In genomic region chr18:78776706-78777105, GRCh38 we compare ENCODE assay signal across 25 cellular contexts.
"Had no signal": no experiment of that assay in that cellular context is flagged by ENCODE, and none has a peak within 500 bp of the region (broad histone marks: within the 10 kb centered on the region; RNA-seq: fewer than 3 reads in every experiment).

No MANE protein-coding gene starts in this region.

- H3K4me1 Mint-ChIP-seq: activated naive CD4-positive, alpha-beta T cell treated with anti-CD3 and anti-CD28 coated beads, Interleukin-2, amount 50 U/mL, for 24 hours; activated naive CD8-positive, alpha-beta T cell treated with anti-CD3 and anti-CD28 coated beads, Interleukin-2, amount 50 U/mL, for 24 hours; nephron; T-helper 17 cell; WTC11 had no signal

- H3K9me3 ChIP-seq: esophagus muscularis mucosa, heart right ventricle, left ventricle myocardium inferior, ovary had no signal

- H3K27ac ChIP-seq: esophagus muscularis mucosa, foreskin keratinocyte, heart right ventricle, left ventricle myocardium inferior, ovary had no signal

- H3K27me3 Mint-ChIP-seq: activated CD8-positive, alpha-beta T cell treated with anti-CD3 and anti-CD28 coated beads for 36 hours; activated naive CD8-positive, alpha-beta T cell treated with anti-CD3 and anti-CD28 coated beads, Interleukin-2, amount 50 U/mL, for 24 hours; dendritic cell treated with granulocyte-macrophage colony-stimulating factor and Interleukin-4, amounts not matched to agents 40 ng/mL and 50 ng/mL, for 4 days had no signal

- FAIRE-seq: islet of Langerhans had no signal

- DNase-seq: activated CD4-positive, alpha-beta T cell treated with anti-CD3 and anti-CD28 coated beads for 1 hour; activated CD4-positive, alpha-beta T cell treated with anti-CD3 and anti-CD28 coated beads, Interleukin-2, amount 50 U/mL, for 1 hour; activated CD8-positive, alpha-beta T cell treated with anti-CD3 and anti-CD28 coated beads for 36 hours; activated naive CD8-positive, alpha-beta T cell treated with anti-CD3 and anti-CD28 coated beads, Interleukin-2, amount 50 U/mL, for 24 hours; activated T-cell treated with anti-CD3 and anti-CD28 coated beads, Interleukin-2, amount 50 U/mL, for 4 hours; amygdala; central memory CD4-positive, alpha-beta T cell; foreskin keratinocyte; heart right ventricle; left ventricle myocardium inferior; mesendoderm; ovary; right cardiac atrium; stimulated activated CD4-positive, alpha-beta T cell treated with anti-CD3 and anti-CD28 coated beads, Interleukin-4, amount 100 ng/mL, for 1 hour; stimulated activated naive CD8-positive, alpha-beta T cell treated with anti-CD3 and anti-CD28 coated beads, Interleukin-15, Interleukin-2, amounts not matched to agents 100 U/mL and 50 U/mL, for 24 hours; T-helper 17 cell; T1000 had no signal

- H3K27ac Mint-ChIP-seq: activated CD8-positive, alpha-beta T cell treated with anti-CD3 and anti-CD28 coated beads for 36 hours; activated naive CD4-positive, alpha-beta T cell treated with anti-CD3 and anti-CD28 coated beads, Interleukin-2, amount 50 U/mL, for 24 hours; activated naive CD8-positive, alpha-beta T cell treated with anti-CD3 and anti-CD28 coated beads, Interleukin-2, amount 50 U/mL, for 24 hours; activated T-helper 2 cell treated with anti-CD3 and anti-CD28 coated beads, Interferon-gamma antibody, Interleukin-2, Interleukin-4, amounts not matched to agents 10 μg/mL and 5 μg/mL and 100 μg/mL, durations not matched to agents 14 hours and 24 hours and 36 hours; dendritic cell treated with granulocyte-macrophage colony-stimulating factor and Interleukin-4, amounts not matched to agents 40 ng/mL and 50 ng/mL, for 4 days; nephron; T-helper 17 cell; WTC11 had no signal

- ATAC-seq: activated CD8-positive, alpha-beta T cell treated with anti-CD3 and anti-CD28 coated beads for 36 hours; activated naive CD8-positive, alpha-beta T cell treated with anti-CD3 and anti-CD28 coated beads, Interleukin-2, amount 50 U/mL, for 24 hours; activated T-cell treated with anti-CD3 and anti-CD28 coated beads, Interleukin-2, amount 50 U/mL, for 4 hours; foreskin keratinocyte; heart right ventricle; right cardiac atrium; stimulated activated naive CD8-positive, alpha-beta T cell treated with anti-CD3 and anti-CD28 coated beads, Interleukin-15, Interleukin-2, amounts not matched to agents 100 U/mL and 50 U/mL, for 24 hours; T-helper 17 cell; WTC11 had no signal

- H3K4me1 ChIP-seq: esophagus muscularis mucosa, foreskin keratinocyte, heart right ventricle, left ventricle myocardium inferior had no signal

- H3K36me3 Mint-ChIP-seq: activated naive CD4-positive, alpha-beta T cell treated with anti-CD3 and anti-CD28 coated beads, Interleukin-2, amount 50 U/mL, for 24 hours had no signal

- H3K36me3 ChIP-seq: esophagus muscularis mucosa, heart right ventricle, left ventricle myocardium inferior, ovary had no signal

- H3K27me3 ChIP-seq: foreskin keratinocyte, ovary had no signal

- H3K4me3 ChIP-seq: esophagus muscularis mucosa, heart right ventricle, left ventricle myocardium inferior, lung, ovary had no signal

- H3K4me3 Mint-ChIP-seq: activated CD8-positive, alpha-beta T cell treated with anti-CD3 and anti-CD28 coated beads for 36 hours; activated naive CD4-positive, alpha-beta T cell treated with anti-CD3 and anti-CD28 coated beads, Interleukin-2, amount 50 U/mL, for 24 hours; activated naive CD8-positive, alpha-beta T cell treated with anti-CD3 and anti-CD28 coated beads, Interleukin-2, amount 50 U/mL, for 24 hours; activated T-cell treated with anti-CD3 and anti-CD28 coated beads, Interleukin-2, amount 50 U/mL, for 4 hours; dendritic cell treated with granulocyte-macrophage colony-stimulating factor and Interleukin-4, amounts not matched to agents 40 ng/mL and 50 ng/mL, for 4 days; nephron; T-helper 17 cell; WTC11 had no signal

- H3K9me3 Mint-ChIP-seq: activated CD8-positive, alpha-beta T cell treated with anti-CD3 and anti-CD28 coated beads for 36 hours; activated naive CD4-positive, alpha-beta T cell treated with anti-CD3 and anti-CD28 coated beads, Interleukin-2, amount 50 U/mL, for 24 hours; activated naive CD8-positive, alpha-beta T cell treated with anti-CD3 and anti-CD28 coated beads, Interleukin-2, amount 50 U/mL, for 24 hours; activated T-cell treated with anti-CD3 and anti-CD28 coated beads, Interleukin-2, amount 50 U/mL, for 4 hours; activated T-helper 2 cell treated with anti-CD3 and anti-CD28 coated beads, Interferon-gamma antibody, Interleukin-2, Interleukin-4, amounts not matched to agents 10 μg/mL and 5 μg/mL and 100 μg/mL, durations not matched to agents 14 hours and 24 hours and 36 hours; dendritic cell treated with granulocyte-macrophage colony-stimulating factor and Interleukin-4, amounts not matched to agents 40 ng/mL and 50 ng/mL, for 4 days; nephron had no signal
